ENCODE assay signal across 16 cellular contexts in genomic region chr6:167778497-167779122, GRCh38. TPM values are rescaled to one million over a fixed set of nuclear protein-coding genes. Genes with fewer than 3 reads are reported as not detected.
DNase-seq lines count a peak whose midpoint lies in the region; ATAC-seq and TF ChIP-seq lines count a peak whose summit lies in the region.
"Had no signal": no experiment of that assay in that cellular context is flagged by ENCODE, and none has a peak within 500 bp of the region (broad histone marks: within the 10 kb centered on the region; RNA-seq: fewer than 3 reads in every experiment).

No MANE protein-coding gene starts in this region.

- H3K9me3 ChIP-seq in lung (ENCODE audit: control insufficient read depth in 2 of 2, insufficient read depth in 1 of 2, low read length in 1 of 2): no peaks in the 10 kb centered on the region
- no peaks in the 10 kb centered on the region for H3K9me3 ChIP-seq in stomach
- no peaks in the 10 kb centered on the region for H3K9me3 ChIP-seq in testis
- H3K9me3 ChIP-seq: adrenal gland had no signal

- 78 to 80% methylated on average over 21 of the region's 21 CpGs for WGBS in lung, 2 donors
- 52 to 66% (median 61%) methylated on average over 21 of the region's 21 CpGs for WGBS in stomach, 5 donors
- WGBS in testis, 2 donors: 80 to 92% methylated on average over 18 to 21 of the region's 21 CpGs

- H3K4me1 ChIP-seq in lung (ENCODE audit: control insufficient read depth in 2 of 2, insufficient read depth in 2 of 2, low read length in 2 of 2): peaks cover 0 to 3% of the 10 kb centered on the region in 2 donors
- peaks cover 0 to 8% (median 6%) of the 10 kb centered on the region in 4 donors for H3K4me1 ChIP-seq in stomach
- H3K4me1 ChIP-seq in testis: no peaks in the 10 kb centered on the region
- H3K4me1 ChIP-seq: adrenal gland had no signal

- DNase-seq in MV-4-11 (lab: John Stamatoyannopoulos, UW) (peak; percentile 74), epithelial cell of esophagus (ENCODE audit: low read depth) (peak; percentile 4), lung (ENCODE audit: low spot score) (peak; percentile 58), stomach (peak; percentile 85), testis (no peak), HuH-7.5 (ENCODE audit: low spot score) (no peak)
- DNase-seq: activated CD4-positive, alpha-beta T cell treated with anti-CD3 and anti-CD28 coated beads for 1 hour; adrenal gland; central memory CD4-positive, alpha-beta T cell; effector CD4-positive, alpha-beta T cell; GDM1; hypothalamus; naive thymus-derived CD8-positive, alpha-beta T cell; NCI-H69; OCI-M1 had no signal

- H3K36me3 ChIP-seq in lung (ENCODE audit: control insufficient read depth in 2 of 2, insufficient read depth in 2 of 2, low read length in 2 of 2) (no peaks in the 10 kb centered on the region), stomach (no peaks in the 10 kb centered on the region), testis (ENCODE audit: low read depth, missing control alignments) (no peaks in the 10 kb centered on the region)
- H3K36me3 ChIP-seq: adrenal gland had no signal

- H3K27ac ChIP-seq in lung (ENCODE audit: low read depth in 1 of 2, low read length in 1 of 2) (peak overlapping the region in 1 of 2 donors; percentile 41), stomach (peak overlapping the region in 1 of 5 donors; percentile 13), testis (no peak overlapping the region)
- H3K27ac ChIP-seq: adrenal gland had no signal

- intact Hi-C loops in stomach (cut with DNase I; ENCODE audit: low total_unique reads) (no loop called here), testis (cut with DNase I; ENCODE audit: low total_unique reads) (no loop called here)

- no peak overlapping the region for H3K4me3 ChIP-seq in epithelial cell of esophagus (ENCODE audit: low read length)
- H3K4me3 ChIP-seq in lung: no peak overlapping the region
- no peak overlapping the region for H3K4me3 ChIP-seq in stomach
- no peak overlapping the region for H3K4me3 ChIP-seq in testis
- H3K4me3 ChIP-seq: adrenal gland had no signal

- TF ChIP-seq POLR2A in stomach (IDR thresholded peaks at IDR 0.05) (no peak), testis (IDR thresholded peaks at IDR 0.05) (no peak)

- TF ChIP-seq CTCF in epithelial cell of esophagus (IDR thresholded peaks at IDR 0.05; ENCODE audit: insufficient read depth, low read depth, low read length, missing control alignments) (no peak), lung (IDR thresholded peaks at IDR 0.05; ENCODE audit: control extremely low read depth, extremely low read depth) (no peak), stomach (IDR thresholded peaks at IDR 0.05) (no peak), testis (IDR thresholded peaks at IDR 0.05) (no peak)

- H3K27me3 ChIP-seq in lung (ENCODE audit: control insufficient read depth, insufficient read depth): no peaks in the 10 kb centered on the region
- H3K27me3 ChIP-seq in stomach: no peaks in the 10 kb centered on the region
- H3K27me3 ChIP-seq in testis: no peaks in the 10 kb centered on the region
- H3K27me3 ChIP-seq: adrenal gland had no signal

- ATAC-seq in lung (ENCODE audit: insufficient read depth, low FRiP score) (peak; percentile 65), GM21717 (IDR thresholded peaks at IDR 0.05; ENCODE audit: unreplicated experiment) (no peak)
- ATAC-seq: naive thymus-derived CD8-positive, alpha-beta T cell had no signal

- no peak for TF ChIP-seq EP300 in stomach (IDR thresholded peaks at IDR 0.05)

RNA-seq across cellular contexts. Expression of gene AFDN, which starts 48.1 kb away (rescaled TPM):
- total RNA-seq in lung (100 to 1,000 TPM; 185 to 407 TPM), stomach (100 to 1,000 TPM in 4 of 5 donors, 10 to 100 TPM in 1; 95.1 to 521 (median 203) TPM), testis (100 to 1,000 TPM; 291 to 333 TPM)
- polyA plus RNA-seq in lung (10 to 100 TPM; 47.6 to 49.8 TPM), stomach (10 to 100 TPM; 24.8 to 34.7 (median 25.7) TPM), testis (ENCODE audit: insufficient read depth, low read depth, low replicate concordance) (87.6 TPM)

Comparison
In these comparisons a context has a peak if more than half of its experiments do, and no peak if none do; other contexts are left out.
1. DNase-seq: peak in MV-4-11 (single experiment), epithelial cell of esophagus (single experiment), lung (single experiment) and stomach (single experiment); none in testis (single experiment) and HuH-7.5 (single experiment).